Comparison of ENCODE assay signal across 8 cellular contexts in genomic region chr1:36223996-36224536, GRCh38. TPM values are rescaled to one million over a fixed set of nuclear protein-coding genes. Genes with fewer than 3 reads are reported as not detected.
DNase-seq lines count a peak whose midpoint lies in the region; ATAC-seq and TF ChIP-seq lines count a peak whose summit lies in the region.

THRAP3 (plus strand) TSS chr1:36224443; CDS start chr1:36282564, 58,121 bp downstream.

- peak within 1 kb of the TSS; percentile 99 for H3K9ac ChIP-seq in fibroblast of lung (ENCODE audit: insufficient read depth, low read length)

- peaks cover 17% of the 10 kb centered on the region for H3K4me1 ChIP-seq in RWPE2 (ENCODE audit: insufficient read depth, poor library complexity, severe bottlenecking)
- H3K4me1 ChIP-seq in fibroblast of lung (ENCODE audit: control insufficient read depth, extremely low read depth, insufficient read depth, low read length), result peaks cover 3% of the 10 kb centered on the region

- POLR2A ChIA-PET in naive thymus-derived CD8-positive, alpha-beta T cell (lab: Charles Lee), result interaction anchor here (0.7 to 3.7 kb wide), 19 partner anchors 10 to 293 kb away, joined by 3 to 52 read pairs (median 6); partner anchors contain the start of genes ADPRS, AGO3, MAP7D1 and MRPS15

- H4K20me1 ChIP-seq in fibroblast of lung (ENCODE audit: control insufficient read depth, extremely low read depth, insufficient read depth, low read length), result no peaks in the 10 kb centered on the region

- H3K4me1 Mint-ChIP-seq in activated T-helper 2 cell treated with anti-CD3 and anti-CD28 coated beads, Interferon-gamma antibody, Interleukin-2, Interleukin-4, amounts not matched to agents 10 μg/mL and 5 μg/mL and 100 μg/mL, durations not matched to agents 14 hours and 24 hours and 36 hours (ENCODE audit: low read depth), result peaks cover 24% of the 10 kb centered on the region
- peaks cover 20 to 48% (median 43%) of the 10 kb centered on the region in 4 donors for H3K4me1 Mint-ChIP-seq in naive thymus-derived CD8-positive, alpha-beta T cell

- DNase-seq in EH (ENCODE audit: low read depth) (peak; percentile 100), H4 (ENCODE audit: low spot score) (peak; percentile 99), LoVo (ENCODE audit: low spot score) (peak; percentile 99), RWPE2 (ENCODE audit: low spot score) (peak; percentile 98), fibroblast of lung (ENCODE audit: low read depth in 2 of 2) (peak; percentile 99)
- DNase-seq in activated T-helper 2 cell treated with anti-CD3 and anti-CD28 coated beads, Interferon-gamma antibody, Interleukin-2, Interleukin-4, amounts not matched to agents 10 μg/mL and 5 μg/mL and 100 μg/mL, durations not matched to agents 14 hours and 24 hours and 36 hours (ENCODE audit: low spot score), result peak; percentile 100
- DNase-seq in naive thymus-derived CD8-positive, alpha-beta T cell, result peak; percentile 95 to 100 (median 100)
- DNase-seq in stimulated activated naive CD4-positive, alpha-beta T cell (lab: John Stamatoyannopoulos, UW), result peak; percentile 97 to 100 (median 99)

- H3K9me3 ChIP-seq in RWPE2 (ENCODE audit: severe bottlenecking), result no peaks in the 10 kb centered on the region
- H3K9me3 ChIP-seq in fibroblast of lung (ENCODE audit: control insufficient read depth, insufficient read depth, low read depth, low read length), result no peaks in the 10 kb centered on the region

- no peaks in the 10 kb centered on the region for H3K27me3 Mint-ChIP-seq in activated T-helper 2 cell treated with anti-CD3 and anti-CD28 coated beads, Interferon-gamma antibody, Interleukin-2, Interleukin-4, amounts not matched to agents 10 μg/mL and 5 μg/mL and 100 μg/mL, durations not matched to agents 14 hours and 24 hours and 36 hours (ENCODE audit: low read depth)
- no peaks in the 10 kb centered on the region for H3K27me3 Mint-ChIP-seq in naive thymus-derived CD8-positive, alpha-beta T cell

- peaks cover 33% of the 10 kb centered on the region for H3K36me3 Mint-ChIP-seq in activated T-helper 2 cell treated with anti-CD3 and anti-CD28 coated beads, Interferon-gamma antibody, Interleukin-2, Interleukin-4, amounts not matched to agents 10 μg/mL and 5 μg/mL and 100 μg/mL, durations not matched to agents 14 hours and 24 hours and 36 hours (ENCODE audit: low read depth)
- peaks cover 0 to 32% (median 0%) of the 10 kb centered on the region in 3 donors for H3K36me3 Mint-ChIP-seq in naive thymus-derived CD8-positive, alpha-beta T cell

- peak within 1 kb of the TSS; percentile 100 for H3K4me2 ChIP-seq in fibroblast of lung (ENCODE audit: extremely low read depth, insufficient read depth, low read length)

- H3K4me3 ChIP-seq in RWPE2 (ENCODE audit: severe bottlenecking) (peak within 1 kb of the TSS; percentile 71), fibroblast of lung (replicated peaks in 1 of 4; ENCODE audit: control extremely low read depth in 1 of 4, insufficient read depth in 1 of 4, low read depth in 3 of 4, low read length in 4 of 4) (peak within 1 kb of the TSS; percentile 83 to 98 (median 92))

- H3K27me3 ChIP-seq in RWPE2 (ENCODE audit: insufficient read depth, poor library complexity, severe bottlenecking) (no peaks in the 10 kb centered on the region), fibroblast of lung (ENCODE audit: control insufficient read depth, insufficient read depth, low read length) (no peaks in the 10 kb centered on the region)

- peak within 1 kb of the TSS; percentile 79 for H3K27ac ChIP-seq in RWPE2 (ENCODE audit: poor library complexity, severe bottlenecking)
- H3K27ac ChIP-seq in fibroblast of lung (ENCODE audit: insufficient read depth, low read length), result peak within 1 kb of the TSS; percentile 98

- peak within 1 kb of the TSS; percentile 100 for H3K27ac Mint-ChIP-seq in activated T-helper 2 cell treated with anti-CD3 and anti-CD28 coated beads, Interferon-gamma antibody, Interleukin-2, Interleukin-4, amounts not matched to agents 10 μg/mL and 5 μg/mL and 100 μg/mL, durations not matched to agents 14 hours and 24 hours and 36 hours
- H3K27ac Mint-ChIP-seq in naive thymus-derived CD8-positive, alpha-beta T cell, result peak within 1 kb of the TSS; percentile 97 to 100 (median 100)

- peak; percentile 94 for ATAC-seq in RWPE2 (ENCODE audit: low read depth)
- peak; percentile 87 for ATAC-seq in naive thymus-derived CD8-positive, alpha-beta T cell

- H3K4me3 Mint-ChIP-seq in activated T-helper 2 cell treated with anti-CD3 and anti-CD28 coated beads, Interferon-gamma antibody, Interleukin-2, Interleukin-4, amounts not matched to agents 10 μg/mL and 5 μg/mL and 100 μg/mL, durations not matched to agents 14 hours and 24 hours and 36 hours (ENCODE audit: low read depth), result peak within 1 kb of the TSS; percentile 96
- H3K4me3 Mint-ChIP-seq in naive thymus-derived CD8-positive, alpha-beta T cell, result peak within 1 kb of the TSS; percentile 94 to 100 (median 98)

- H3K36me3 ChIP-seq in RWPE2 (ENCODE audit: low read depth), result peaks cover 39% of the 10 kb centered on the region
- peaks cover 3% of the 10 kb centered on the region for H3K36me3 ChIP-seq in fibroblast of lung (ENCODE audit: control insufficient read depth, insufficient read depth, low read length)

- TF ChIP-seq CTCF in RWPE2 (IDR thresholded peaks at IDR 0.05; ENCODE audit: poor library complexity, severe bottlenecking), result no peak
- TF ChIP-seq CTCF in fibroblast of lung (conservative IDR thresholded peaks at IDR 0.05 in 1 of 2, IDR thresholded peaks at IDR 0.05 in 1 of 2; ENCODE audit: low read depth in 1 of 2, low read length in 2 of 2), result no peak

- intact Hi-C loops in activated T-helper 2 cell treated with anti-CD3 and anti-CD28 coated beads, Interferon-gamma antibody, Interleukin-2, Interleukin-4, amounts not matched to agents 10 μg/mL and 5 μg/mL and 100 μg/mL, durations not matched to agents 14 hours and 24 hours and 36 hours (cut with micrococcal nuclease), result loop anchor here (1.0 to 5.0 kb wide), 7 partner anchors 37 to 292 kb away; partner anchors contain the start of genes AGO3, SH3D21 and TRAPPC3

- H3K9me3 Mint-ChIP-seq in activated T-helper 2 cell treated with anti-CD3 and anti-CD28 coated beads, Interferon-gamma antibody, Interleukin-2, Interleukin-4, amounts not matched to agents 10 μg/mL and 5 μg/mL and 100 μg/mL, durations not matched to agents 14 hours and 24 hours and 36 hours, result no peaks in the 10 kb centered on the region
- H3K9me3 Mint-ChIP-seq in naive thymus-derived CD8-positive, alpha-beta T cell, result no peaks in the 10 kb centered on the region

- H2AFZ ChIP-seq in fibroblast of lung (ENCODE audit: low read length), result peak within 1 kb of the TSS; percentile 84

- H3K79me2 ChIP-seq in fibroblast of lung (ENCODE audit: control insufficient read depth, insufficient read depth, low read length), result peaks cover 42% of the 10 kb centered on the region

RNA-seq across cellular contexts. Expression of gene THRAP3, which starts in this region (rescaled TPM):
- total RNA-seq in H4 (2014; rRNA removed; shearing (Covaris generic)), result 46.2 and 69.8 TPM in 2 replicates
- 159 and 164 TPM in 2 replicates for total RNA-seq in activated T-helper 2 cell treated with anti-CD3 and anti-CD28 coated beads, Interferon-gamma antibody, Interleukin-2, Interleukin-4, amounts not matched to agents 10 μg/mL and 5 μg/mL and 100 μg/mL, durations not matched to agents 14 hours and 24 hours and 36 hours
- 67.5 and 92.5 TPM in 2 replicates for total RNA-seq in fibroblast of lung
- polyA plus RNA-seq in fibroblast of lung, result 96.4 and 97.5 TPM in 2 replicates
- polyA plus RNA-seq in fibroblast of lung (2012), result 69.5 and 80.1 TPM in 2 replicates
- polyA minus RNA-seq in fibroblast of lung (ENCODE audit: low replicate concordance), result 46.3 and 51.7 TPM in 2 replicates
- 100 to 1,000 TPM; 123 to 131 TPM for total RNA-seq in naive thymus-derived CD8-positive, alpha-beta T cell
- polyA plus RNA-seq in naive thymus-derived CD8-positive, alpha-beta T cell, result 100 to 1,000 TPM in 1 of 3 donors, 10 to 100 TPM in 2; 87.6 to 106 (median 97.8) TPM

Comparison
In these comparisons a context has a peak if more than half of its experiments do, and no peak if none do; other contexts are left out.
1. Peak in every context shown above with its lines: DNase-seq, ATAC-seq, H3K4me3 ChIP-seq and H3K27ac ChIP-seq.